Comparison of ENCODE assay signal across 1 cellular context in the genomic region with DNA sequence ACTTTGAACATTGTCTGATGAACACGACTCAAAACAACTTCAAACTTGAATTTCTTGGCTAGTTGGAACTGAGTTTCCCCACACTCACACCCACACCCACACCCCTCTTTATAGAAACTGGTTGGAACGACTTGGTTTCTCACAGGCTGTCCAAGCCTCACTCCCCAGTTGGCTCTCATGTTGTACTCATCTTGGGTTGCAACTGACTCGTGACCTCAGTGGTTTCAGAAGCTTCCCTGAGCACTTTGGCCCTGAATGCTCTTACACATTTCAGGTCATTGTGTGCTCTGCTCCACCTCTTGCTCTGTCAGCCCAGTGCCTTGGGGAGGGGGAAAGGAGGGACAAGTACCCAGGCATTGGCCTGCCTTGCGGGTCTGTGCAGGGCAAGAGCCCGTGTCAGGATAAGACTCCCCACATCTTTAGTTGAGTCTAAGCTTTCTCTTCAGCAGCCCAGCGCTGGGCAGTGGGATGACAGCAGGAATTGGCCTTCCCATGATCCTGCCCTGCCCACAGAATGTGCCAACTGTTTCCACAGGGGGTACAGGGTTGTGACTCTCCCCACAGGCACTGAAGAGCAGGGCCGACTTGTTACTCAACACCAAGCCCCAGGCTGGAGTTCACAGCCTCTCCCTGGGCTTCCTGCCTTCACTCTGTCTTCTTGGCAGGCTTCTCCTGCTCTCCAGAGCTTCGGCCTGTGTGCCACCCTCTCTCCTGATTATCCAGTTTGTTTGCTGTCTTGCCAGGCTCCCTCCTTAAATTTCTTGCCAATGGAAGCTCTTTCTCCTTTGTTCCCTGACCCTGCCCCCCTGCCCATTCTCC.
TF ChIP-seq lines count a peak whose summit lies in the region.

No MANE protein-coding gene starts in this region.

TF ChIP-seq in GM12878, 131 proteins besides CTCF, POLR2A, EP300 and RAD21 (continued from another document):
- TF ChIP-seq, protein P1, sequence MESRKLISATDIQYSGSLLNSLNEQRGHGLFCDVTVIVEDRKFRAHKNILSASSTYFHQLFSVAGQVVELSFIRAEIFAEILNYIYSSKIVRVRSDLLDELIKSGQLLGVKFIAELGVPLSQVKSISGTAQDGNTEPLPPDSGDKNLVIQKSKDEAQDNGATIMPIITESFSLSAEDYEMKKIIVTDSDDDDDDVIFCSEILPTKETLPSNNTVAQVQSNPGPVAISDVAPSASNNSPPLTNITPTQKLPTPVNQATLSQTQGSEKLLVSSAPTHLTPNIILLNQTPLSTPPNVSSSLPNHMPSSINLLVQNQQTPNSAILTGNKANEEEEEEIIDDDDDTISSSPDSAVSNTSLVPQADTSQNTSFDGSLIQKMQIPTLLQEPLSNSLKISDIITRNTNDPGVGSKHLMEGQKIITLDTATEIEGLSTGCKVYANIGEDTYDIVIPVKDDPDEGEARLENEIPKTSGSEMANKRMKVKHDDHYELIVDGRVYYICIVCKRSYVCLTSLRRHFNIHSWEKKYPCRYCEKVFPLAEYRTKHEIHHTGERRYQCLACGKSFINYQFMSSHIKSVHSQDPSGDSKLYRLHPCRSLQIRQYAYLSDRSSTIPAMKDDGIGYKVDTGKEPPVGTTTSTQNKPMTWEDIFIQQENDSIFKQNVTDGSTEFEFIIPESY (IDR thresholded peaks at IDR 0.05): no peak
- peak; percentile 41; the same call in 1 of the 2 replicates for TF ChIP-seq ZNF687 (IDR thresholded peaks at IDR 0.05)
TF ChIP-seq in GM12878: peak in this region for 6.
